Comparison of ENCODE assay signal across 10 cellular contexts in the genomic region with DNA sequence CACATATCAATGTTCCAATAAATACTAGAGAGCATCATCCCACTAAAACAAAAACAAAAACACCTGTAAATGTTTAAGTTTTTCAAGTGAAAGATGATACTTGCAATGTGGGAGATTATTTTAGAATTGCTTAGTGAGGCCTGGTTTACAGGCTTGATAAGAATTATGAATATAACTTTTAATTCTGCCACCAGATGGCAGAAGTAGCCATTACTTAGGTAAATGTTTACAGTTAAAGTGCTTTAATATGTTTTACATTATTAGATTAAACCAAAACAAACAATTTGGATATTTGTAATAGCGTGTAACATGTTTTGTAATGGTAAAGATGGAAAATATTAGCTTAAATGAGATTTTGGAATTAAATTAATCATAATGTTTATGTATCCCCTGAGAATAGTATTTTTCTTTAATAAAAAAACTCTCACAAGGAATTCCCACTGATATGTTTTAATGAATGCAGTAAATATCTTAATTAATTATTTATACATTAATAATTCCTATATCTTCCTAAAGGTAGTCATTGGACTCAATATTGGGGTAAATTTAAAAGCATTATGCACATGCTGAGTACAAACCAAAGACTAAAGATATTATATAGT.
DNase-seq lines count a peak whose midpoint lies in the region; ATAC-seq and TF ChIP-seq lines count a peak whose summit lies in the region.
"Had no signal": no experiment of that assay in that cellular context is flagged by ENCODE, and none has a peak within 500 bp of the region (broad histone marks: within the 10 kb centered on the region; RNA-seq: fewer than 3 reads in every experiment).

No MANE protein-coding gene starts in this region.

- H3K27ac ChIP-seq in heart left ventricle: no peak overlapping the region
- no peak overlapping the region for H3K27ac ChIP-seq in OCI-LY1 (ENCODE audit: low read depth, low read length, poor library complexity, severe bottlenecking)
- H3K27ac ChIP-seq in upper lobe of right lung: no peak overlapping the region
- H3K27ac ChIP-seq: parathyroid adenoma had no signal

- no peaks in the 10 kb centered on the region for H3K9me3 Mint-ChIP-seq in activated T-cell treated with anti-CD3 and anti-CD28 coated beads, Interleukin-2, amount 50 U/mL, for 4 hours
- no peaks in the 10 kb centered on the region for H3K9me3 Mint-ChIP-seq in stimulated activated effector memory CD8-positive, alpha-beta T cell treated with anti-CD3 and anti-CD28 coated beads, Interleukin-12 subunit alpha, Interleukin-12 subunit beta, amount 100 ng/mL, for 72 hours
- H3K9me3 Mint-ChIP-seq: activated naive CD4-positive, alpha-beta T cell treated with anti-CD3 and anti-CD28 coated beads, Interleukin-2, amount 50 U/mL, for 24 hours had no signal

- no peak overlapping the region for H3K4me3 Mint-ChIP-seq in activated T-cell treated with anti-CD3 and anti-CD28 coated beads, Interleukin-2, amount 50 U/mL, for 4 hours
- H3K4me3 Mint-ChIP-seq in stimulated activated effector memory CD8-positive, alpha-beta T cell treated with anti-CD3 and anti-CD28 coated beads, Interleukin-12 subunit alpha, Interleukin-12 subunit beta, amount 100 ng/mL, for 72 hours: no peak overlapping the region
- H3K4me3 Mint-ChIP-seq: activated naive CD4-positive, alpha-beta T cell treated with anti-CD3 and anti-CD28 coated beads, Interleukin-2, amount 50 U/mL, for 24 hours had no signal

- DNase-seq in heart left ventricle: no peak
- no peak for DNase-seq in Right ventricle myocardium superior
- DNase-seq in fibroblast of the conjunctiva (ENCODE audit: low read depth): peak; percentile 17
- no peak for DNase-seq in upper lobe of right lung
- DNase-seq in activated T-cell treated with anti-CD3 and anti-CD28 coated beads, Interleukin-2, amount 50 U/mL, for 4 hours: no peak
- DNase-seq in stimulated activated effector memory CD8-positive, alpha-beta T cell treated with anti-CD3 and anti-CD28 coated beads, Interleukin-12 subunit alpha, Interleukin-12 subunit beta, amount 100 ng/mL, for 72 hours (ENCODE audit: low spot score in 2 of 2): no peak

- no peak for TF ChIP-seq POLR2A in heart left ventricle (IDR thresholded peaks at IDR 0.05)

- H2AFZ ChIP-seq in OCI-LY1 (ENCODE audit: low read length): no peak overlapping the region
- H2AFZ ChIP-seq: parathyroid adenoma had no signal

- TF ChIP-seq CTCF in heart left ventricle (IDR thresholded peaks at IDR 0.05): peak in 10 of 12 donors; percentile 12 to 54 (median 28)
- peak; percentile 51; the same call in 1 of the 2 replicates for TF ChIP-seq CTCF in OCI-LY1 (IDR thresholded peaks at IDR 0.05; ENCODE audit: low read length)
- TF ChIP-seq CTCF in upper lobe of right lung (IDR thresholded peaks at IDR 0.05): peak; percentile 34

- intact Hi-C loops in heart left ventricle (cut with DNase I) (loop anchor here in 5 of 10 donors (5.0 to 10.0 kb wide), 4 partner anchors 1196 to 1469 kb away; no protein-coding TSS in a partner anchor), Right ventricle myocardium superior (cut with DNase I) (no loop called here), upper lobe of right lung (cut with DNase I) (no loop called here)

- no peaks in the 10 kb centered on the region for H3K27me3 ChIP-seq in heart left ventricle
- H3K27me3 ChIP-seq in OCI-LY1 (ENCODE audit: insufficient read depth, low read length): no peaks in the 10 kb centered on the region
- no peaks in the 10 kb centered on the region for H3K27me3 ChIP-seq in upper lobe of right lung

- H3K4me3 ChIP-seq in heart left ventricle (no peak overlapping the region), OCI-LY1 (ENCODE audit: low read depth, low read length, poor library complexity, severe bottlenecking) (no peak overlapping the region), upper lobe of right lung (no peak overlapping the region)

- H3K9me2 ChIP-seq in OCI-LY1 (ENCODE audit: low read depth, low read length): no peaks in the 10 kb centered on the region

- no peaks in the 10 kb centered on the region for H4K20me1 ChIP-seq in OCI-LY1 (ENCODE audit: insufficient read depth, low read length)

- WGBS in heart left ventricle, 4 donors: 33 to 38% (median 35%) methylated on average over 1 of the region's 1 CpG

- H3K27me3 Mint-ChIP-seq in activated T-cell treated with anti-CD3 and anti-CD28 coated beads, Interleukin-2, amount 50 U/mL, for 4 hours (ENCODE audit: low read depth): no peaks in the 10 kb centered on the region
- H3K27me3 Mint-ChIP-seq: activated naive CD4-positive, alpha-beta T cell treated with anti-CD3 and anti-CD28 coated beads, Interleukin-2, amount 50 U/mL, for 24 hours had no signal

- H3K9me3 ChIP-seq in heart left ventricle (no peaks in the 10 kb centered on the region), OCI-LY1 (ENCODE audit: low read length) (no peaks in the 10 kb centered on the region), upper lobe of right lung (no peaks in the 10 kb centered on the region)

- no peaks in the 10 kb centered on the region for H3K79me2 ChIP-seq in OCI-LY1 (ENCODE audit: insufficient read depth, low read length)
- H3K79me2 ChIP-seq: parathyroid adenoma had no signal

- no peaks in the 10 kb centered on the region for H3F3A ChIP-seq in OCI-LY1 (ENCODE audit: insufficient read depth, low read length)

- H3K4me1 Mint-ChIP-seq in activated T-cell treated with anti-CD3 and anti-CD28 coated beads, Interleukin-2, amount 50 U/mL, for 4 hours (ENCODE audit: low read depth): no peaks in the 10 kb centered on the region
- H3K4me1 Mint-ChIP-seq in stimulated activated effector memory CD8-positive, alpha-beta T cell treated with anti-CD3 and anti-CD28 coated beads, Interleukin-12 subunit alpha, Interleukin-12 subunit beta, amount 100 ng/mL, for 72 hours: no peaks in the 10 kb centered on the region
- H3K4me1 Mint-ChIP-seq: activated naive CD4-positive, alpha-beta T cell treated with anti-CD3 and anti-CD28 coated beads, Interleukin-2, amount 50 U/mL, for 24 hours had no signal

- H3K36me3 ChIP-seq in heart left ventricle (no peaks in the 10 kb centered on the region), OCI-LY1 (ENCODE audit: insufficient read depth, low read length) (no peaks in the 10 kb centered on the region), upper lobe of right lung (no peaks in the 10 kb centered on the region)

- no peak overlapping the region for H3K27ac Mint-ChIP-seq in stimulated activated effector memory CD8-positive, alpha-beta T cell treated with anti-CD3 and anti-CD28 coated beads, Interleukin-12 subunit alpha, Interleukin-12 subunit beta, amount 100 ng/mL, for 72 hours
- H3K27ac Mint-ChIP-seq: activated naive CD4-positive, alpha-beta T cell treated with anti-CD3 and anti-CD28 coated beads, Interleukin-2, amount 50 U/mL, for 24 hours had no signal

- H3K4me1 ChIP-seq in heart left ventricle: no peaks in the 10 kb centered on the region
- H3K4me1 ChIP-seq in OCI-LY1 (ENCODE audit: insufficient read depth, low read length, severe bottlenecking): no peaks in the 10 kb centered on the region
- no peaks in the 10 kb centered on the region for H3K4me1 ChIP-seq in upper lobe of right lung
- H3K4me1 ChIP-seq: parathyroid adenoma had no signal

- no peak overlapping the region for H3K4me2 ChIP-seq in OCI-LY1 (ENCODE audit: low read length)

- no peaks in the 10 kb centered on the region for H3K36me3 Mint-ChIP-seq in activated T-cell treated with anti-CD3 and anti-CD28 coated beads, Interleukin-2, amount 50 U/mL, for 4 hours (ENCODE audit: insufficient read depth)
- no peaks in the 10 kb centered on the region for H3K36me3 Mint-ChIP-seq in stimulated activated effector memory CD8-positive, alpha-beta T cell treated with anti-CD3 and anti-CD28 coated beads, Interleukin-12 subunit alpha, Interleukin-12 subunit beta, amount 100 ng/mL, for 72 hours
- H3K36me3 Mint-ChIP-seq: activated naive CD4-positive, alpha-beta T cell treated with anti-CD3 and anti-CD28 coated beads, Interleukin-2, amount 50 U/mL, for 24 hours had no signal

- no peak for ATAC-seq in heart left ventricle
- ATAC-seq in Right ventricle myocardium superior (ENCODE audit: poor library complexity): no peak
- ATAC-seq in upper lobe of right lung: no peak
- no peak for ATAC-seq in activated T-cell treated with anti-CD3 and anti-CD28 coated beads, Interleukin-2, amount 50 U/mL, for 4 hours
- ATAC-seq in HG03469 (IDR thresholded peaks at IDR 0.05; ENCODE audit: unreplicated experiment): no peak
- no peak for ATAC-seq in stimulated activated effector memory CD8-positive, alpha-beta T cell treated with anti-CD3 and anti-CD28 coated beads, Interleukin-12 subunit alpha, Interleukin-12 subunit beta, amount 100 ng/mL, for 72 hours

- no peak overlapping the region for H3K9ac ChIP-seq in OCI-LY1 (ENCODE audit: low read length)
- H3K9ac ChIP-seq: parathyroid adenoma had no signal
